In the genomic region with DNA sequence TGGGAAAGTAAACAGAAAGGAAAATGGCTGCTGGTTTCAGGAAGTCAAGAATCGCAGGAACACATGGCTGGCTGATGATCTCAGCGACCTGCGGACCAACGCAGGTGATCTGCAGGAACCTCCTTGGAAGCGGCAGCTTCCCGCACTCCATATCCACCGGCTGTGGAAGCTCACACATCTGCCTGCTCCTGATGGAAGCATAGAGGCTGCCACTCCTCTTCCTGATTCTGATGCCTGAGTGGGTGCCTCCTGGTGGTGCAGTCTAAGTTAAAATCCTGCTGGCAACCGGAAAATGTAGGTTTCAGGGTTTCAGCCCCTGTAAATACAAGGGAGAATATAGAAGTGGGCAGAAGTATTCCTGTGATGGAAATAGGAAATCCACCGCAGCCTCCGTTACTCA, we compare ENCODE assay signal across 15 cellular contexts.
DNase-seq lines count a peak whose midpoint lies in the region; ATAC-seq and TF ChIP-seq lines count a peak whose summit lies in the region.
"Had no signal": no experiment of that assay in that cellular context is flagged by ENCODE, and none has a peak within 500 bp of the region (broad histone marks: within the 10 kb centered on the region; RNA-seq: fewer than 3 reads in every experiment).

No MANE protein-coding gene starts in this region.

- in situ Hi-C loops in astrocyte of the cerebellum (cut with HindIII; ENCODE audit: low sequenced_read_pairs), result loop anchor here (25.0 kb wide), 1 partner anchor 167 kb away; no protein-coding TSS in a partner anchor
- in situ Hi-C loops in HAP-1 (cut with MboI; ENCODE audit: low sequenced_read_pairs), result loop anchor here (25.0 kb wide), 1 partner anchor 542 kb away; no protein-coding TSS in a partner anchor

- H3K27ac ChIP-seq in H9 (ENCODE audit: insufficient read length, low read depth, low read length) (no peak overlapping the region), mesendoderm (ENCODE audit: low read depth, low read length) (no peak overlapping the region), gastroesophageal sphincter (no peak overlapping the region)
- H3K27ac ChIP-seq: PC-9, SJCRH30 had no signal

- no peak overlapping the region for H3K14ac ChIP-seq in H9 (ENCODE audit: insufficient read depth, low read length)

- H3K4me2 ChIP-seq in H9 (ENCODE audit: insufficient read depth, insufficient read length, low read length) (no peak overlapping the region), mesendoderm (ENCODE audit: low read length) (no peak overlapping the region)
- H3K4me2 ChIP-seq: PC-9 had no signal

- no peak for TF ChIP-seq POLR2A in gastroesophageal sphincter (IDR thresholded peaks at IDR 0.05)

- H2AFZ ChIP-seq in H9 (ENCODE audit: low read length), result peak overlapping the region; percentile 4
- H2AFZ ChIP-seq: PC-9 had no signal

- no peaks in the 10 kb centered on the region for H3K9me3 Mint-ChIP-seq in H9

- no peaks in the 10 kb centered on the region for H4K20me1 ChIP-seq in H9 (ENCODE audit: control insufficient read depth, insufficient read depth, insufficient read length)

- H3K4ac ChIP-seq in H9 (ENCODE audit: low read depth, low read length) (no peak overlapping the region), mesendoderm (ENCODE audit: low read depth, low read length) (no peak overlapping the region)

- no peaks in the 10 kb centered on the region for H3K23me2 ChIP-seq in H9 (ENCODE audit: insufficient read length, low read depth, low read length, poor library complexity, severe bottlenecking)

- H2AK5ac ChIP-seq in H9 (ENCODE audit: insufficient read length, low read length), result no peak overlapping the region
- H2AK5ac ChIP-seq in mesendoderm (ENCODE audit: low read length), result no peak overlapping the region

- H3K9ac ChIP-seq in H9 (ENCODE audit: extremely low read depth, insufficient read length, low read length), result no peak overlapping the region
- no peak overlapping the region for H3K9ac ChIP-seq in mesendoderm (ENCODE audit: low read length)

- H2BK15ac ChIP-seq in H9 (ENCODE audit: low read depth, low read length) (no peak overlapping the region), mesendoderm (replicated peaks; ENCODE audit: low read depth) (no peak overlapping the region)

- H3K4me3 ChIP-seq in BE2C (ENCODE audit: low read depth, low read length), result no peak overlapping the region
- H3K4me3 ChIP-seq in astrocyte of the cerebellum (ENCODE audit: low read depth, low read length), result no peak overlapping the region
- H3K4me3 ChIP-seq in mesendoderm (ENCODE audit: low read length), result no peak overlapping the region
- no peak overlapping the region for H3K4me3 ChIP-seq in gastroesophageal sphincter
- no peak overlapping the region for H3K4me3 ChIP-seq in HAP-1
- H3K4me3 ChIP-seq: PC-9, SJCRH30 had no signal

- H3K27me3 Mint-ChIP-seq in H9 (ENCODE audit: low read depth), result no peaks in the 10 kb centered on the region

- peak; percentile 33 for TF ChIP-seq CTCF in BE2C (IDR thresholded peaks at IDR 0.05; ENCODE audit: low read depth, low read length)
- peak; percentile 35; the same call in 2 of the 3 replicates for TF ChIP-seq CTCF in H9 (conservative IDR thresholded peaks at IDR 0.05)
- peak; percentile 7 for TF ChIP-seq CTCF in astrocyte of the cerebellum (IDR thresholded peaks at IDR 0.05; ENCODE audit: low read depth, low read length, missing control alignments)
- TF ChIP-seq CTCF in gastroesophageal sphincter (IDR thresholded peaks at IDR 0.05), result no peak

- H2BK20ac ChIP-seq in H9 (ENCODE audit: low read depth, low read length, poor library complexity, severe bottlenecking), result no peak overlapping the region

- no peaks in the 10 kb centered on the region for H3K36me3 ChIP-seq in BE2C
- H3K36me3 ChIP-seq in mesendoderm (ENCODE audit: control insufficient read depth, insufficient read depth, low read length), result no peaks in the 10 kb centered on the region
- H3K36me3 ChIP-seq in gastroesophageal sphincter, result no peaks in the 10 kb centered on the region
- no peaks in the 10 kb centered on the region for H3K36me3 ChIP-seq in HAP-1 (replicated peaks)
- H3K36me3 ChIP-seq: SJCRH30 had no signal

- H4K5ac ChIP-seq in H9 (ENCODE audit: insufficient read length, low read depth, low read length), result no peak overlapping the region
- H4K5ac ChIP-seq in mesendoderm (ENCODE audit: low read length), result no peak overlapping the region

- H3K4me3 Mint-ChIP-seq in H9, result no peak overlapping the region

- no peak overlapping the region for H3K23ac ChIP-seq in H9 (ENCODE audit: insufficient read length, low read depth, low read length)
- no peak overlapping the region for H3K23ac ChIP-seq in mesendoderm (ENCODE audit: low read length)

- H2BK120ac ChIP-seq in H9 (ENCODE audit: low read depth, low read length, poor library complexity, severe bottlenecking), result no peak overlapping the region
- no peak overlapping the region for H2BK120ac ChIP-seq in mesendoderm (ENCODE audit: low read depth, low read length)

- H4K8ac ChIP-seq in H9 (replicated peaks; ENCODE audit: insufficient read length, low read depth, low read length) (no peak overlapping the region), mesendoderm (ENCODE audit: low read depth, low read length) (no peak overlapping the region)

- H3K4me1 Mint-ChIP-seq in H9, result peaks cover 7% of the 10 kb centered on the region in 2 experiments; a peak in 3 of 4 replicates

- no peak overlapping the region for H2BK5ac ChIP-seq in H9 (ENCODE audit: insufficient read length, low read length)
- H2BK5ac ChIP-seq in mesendoderm (ENCODE audit: low read length), result no peak overlapping the region

- H3K27me3 ChIP-seq in BE2C, result peaks cover 90% of the 10 kb centered on the region
- no peaks in the 10 kb centered on the region for H3K27me3 ChIP-seq in H9 (ENCODE audit: insufficient read depth, low read length)
- H3K27me3 ChIP-seq in mesendoderm (ENCODE audit: insufficient read depth, low read length, poor library complexity), result no peaks in the 10 kb centered on the region
- peaks cover 3% of the 10 kb centered on the region for H3K27me3 ChIP-seq in gastroesophageal sphincter
- no peaks in the 10 kb centered on the region for H3K27me3 ChIP-seq in HAP-1 (ENCODE audit: low read depth)
- H3K27me3 ChIP-seq: SJCRH30 had no signal

- 0 out of 7 replicates have a peak overlapping the region, but pooled peaks of 1 of the 3 experiments have one; percentile 10 for H3K27ac Mint-ChIP-seq in H9

- no peak overlapping the region for H2BK12ac ChIP-seq in H9 (ENCODE audit: insufficient read length, low read depth, low read length)

- DNase-seq in BE2C (no peak), H9 (peak; percentile 55), astrocyte of the cerebellum (ENCODE audit: low read depth) (no peak), mesendoderm (peak; percentile 42), GM19238 (ENCODE audit: insufficient read length, low spot score) (no peak), HAP-1 (ENCODE audit: low spot score in 2 of 2) (no peak)
- DNase-seq: DMS53, MM.1S, NCI-H1105, NCI-H187, NCI-H2171 treated with DMSO at 0.1 percent for 48 hours, NCI-H774, PC-9, SJCRH30 had no signal

- no peaks in the 10 kb centered on the region for H3K36me3 Mint-ChIP-seq in H9 (ENCODE audit: insufficient read depth in 1 of 3, low read depth in 3 of 3)

- TF ChIP-seq EP300 in gastroesophageal sphincter (IDR thresholded peaks at IDR 0.05), result no peak

- WGBS in H9 (ENCODE audit: extremely low coverage, insufficient read length, low lambda C conversion rate), result no CpG with 5 or more reads among the region's 10 CpGs
- WGBS in mesendoderm (ENCODE audit: extremely low coverage, insufficient coverage, low lambda C conversion rate), result no CpG with 5 or more reads among the region's 10 CpGs
- 78 to 87% methylated on average over 5 to 10 of the region's 10 CpGs for WGBS in gastroesophageal sphincter (ENCODE audit: low coverage in 1 of 2), 2 donors

- H3K79me2 ChIP-seq in H9 (ENCODE audit: insufficient read depth, low read length), result no peaks in the 10 kb centered on the region
- H3K79me2 ChIP-seq in mesendoderm (ENCODE audit: control insufficient read depth, insufficient read depth, low read length), result no peaks in the 10 kb centered on the region

- no peak overlapping the region for H3K18ac ChIP-seq in H9 (ENCODE audit: insufficient read length, low read depth, low read length)
- H3K18ac ChIP-seq in mesendoderm (ENCODE audit: low read length), result no peak overlapping the region

- no peak overlapping the region for H4K91ac ChIP-seq in H9 (ENCODE audit: insufficient read length, low read depth, low read length)

- H3K4me1 ChIP-seq in BE2C (no peaks in the 10 kb centered on the region), H9 (ENCODE audit: insufficient read depth, low read length) (no peaks in the 10 kb centered on the region), mesendoderm (ENCODE audit: control insufficient read depth, low read depth, low read length) (peaks cover 1% of the 10 kb centered on the region), gastroesophageal sphincter (no peaks in the 10 kb centered on the region), HAP-1 (no peaks in the 10 kb centered on the region)
- H3K4me1 ChIP-seq: SJCRH30 had no signal

- ATAC-seq in gastroesophageal sphincter, result no peak

- no peaks in the 10 kb centered on the region for H3K79me1 ChIP-seq in H9 (ENCODE audit: insufficient read depth, low read depth, low read length, poor library complexity, severe bottlenecking)
- H3K79me1 ChIP-seq in mesendoderm (ENCODE audit: low read length), result no peaks in the 10 kb centered on the region

- no peaks in the 10 kb centered on the region for H3K9me3 ChIP-seq in BE2C
- no peaks in the 10 kb centered on the region for H3K9me3 ChIP-seq in H9 (ENCODE audit: control insufficient read depth, low read depth, low read length)
- no peaks in the 10 kb centered on the region for H3K9me3 ChIP-seq in gastroesophageal sphincter
- H3K9me3 ChIP-seq in HAP-1, result no peaks in the 10 kb centered on the region
- H3K9me3 ChIP-seq: SJCRH30 had no signal

- H3T11ph ChIP-seq in H9 (ENCODE audit: low read length), result no peak overlapping the region

- no peak overlapping the region for H3K56ac ChIP-seq in H9 (ENCODE audit: insufficient read length, low read depth, low read length)
- no peak overlapping the region for H3K56ac ChIP-seq in mesendoderm (ENCODE audit: low read length)

Comparison
In these comparisons a context has a peak if more than half of its experiments do, and no peak if none do; other contexts are left out.
1. DNase-seq: peak in H9 (single experiment) and mesendoderm (single experiment); none in BE2C (single experiment), astrocyte of the cerebellum (single experiment), GM19238 (single experiment) and HAP-1 (0 of 2).
2. CTCF ChIP-seq: peak in BE2C (single experiment), H9 (single experiment) and astrocyte of the cerebellum (single experiment); none in gastroesophageal sphincter (0 of 4).